22 cellular contexts compared by ENCODE assay signal in the genomic region with DNA sequence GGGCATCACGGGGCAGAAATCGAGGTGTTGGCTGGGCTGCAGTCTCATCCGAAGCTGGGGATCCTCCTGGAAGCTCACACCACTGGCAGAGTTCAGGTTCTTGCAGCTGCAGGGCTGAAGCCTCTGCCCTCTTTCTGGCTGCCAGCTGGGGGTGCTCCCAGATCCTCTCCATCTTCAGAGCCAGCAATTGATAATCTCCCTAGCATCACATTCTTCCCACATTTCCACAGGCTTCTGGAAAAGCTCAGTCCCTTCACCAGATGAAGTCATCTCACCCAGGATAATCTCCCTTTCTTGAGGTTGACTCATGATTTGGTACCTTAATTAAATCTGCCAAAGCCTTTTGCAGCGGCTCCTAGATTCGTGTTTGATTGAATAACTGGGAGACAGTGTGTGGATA. TPM values are rescaled to one million over a fixed set of nuclear protein-coding genes. Genes with fewer than 3 reads are reported as not detected.
DNase-seq lines count a peak whose midpoint lies in the region; ATAC-seq and TF ChIP-seq lines count a peak whose summit lies in the region.
"Had no signal": no experiment of that assay in that cellular context is flagged by ENCODE, and none has a peak within 500 bp of the region (broad histone marks: within the 10 kb centered on the region; RNA-seq: fewer than 3 reads in every experiment).

No MANE protein-coding gene starts in this region.

- ATAC-seq in sciatic nerve (peak; percentile 27), body of pancreas (no peak)
- ATAC-seq: activated CD4-positive, CD25-positive, alpha-beta regulatory T cell treated with anti-CD3 and anti-CD28 coated beads, Interleukin-2, amount 50 U/mL, for 24 hours; activated T-cell treated with anti-CD3 and anti-CD28 coated beads, Interleukin-2, amount 50 U/mL, for 72 hours; PC-3; right lobe of liver; stimulated activated effector memory CD8-positive, alpha-beta T cell treated with anti-CD3 and anti-CD28 coated beads, Interleukin-12 subunit alpha, Interleukin-12 subunit beta, amount 100 ng/mL, for 72 hours had no signal

- peaks cover 4% of the 10 kb centered on the region for H3K4me1 ChIP-seq in body of pancreas

- H3K4me3 ChIP-seq in fibroblast of mammary gland (ENCODE audit: control insufficient read depth, low read depth, low read length), result no peak overlapping the region
- no peak overlapping the region for H3K4me3 ChIP-seq in body of pancreas
- H3K4me3 ChIP-seq: ascending aorta, lung, right lobe of liver, SJSA1, thyroid gland had no signal

- POLR2A ChIA-PET in HEK293T (lab: Yijun Ruan, JAX), result no interaction called here

- H3K27ac ChIP-seq in body of pancreas, result no peak overlapping the region
- H3K27ac ChIP-seq: right lobe of liver, SJSA1, thyroid gland had no signal

- no peaks in the 10 kb centered on the region for H3K36me3 ChIP-seq in body of pancreas (replicated peaks in 1 of 2; ENCODE audit: insufficient read depth in 1 of 2, low read depth in 2 of 2)
- H3K36me3 ChIP-seq: ascending aorta, right lobe of liver, thyroid gland had no signal

- WGBS in body of pancreas, 2 donors, result 66 to 77% methylated on average over 5 of the region's 5 CpGs

- intact Hi-C loops in sciatic nerve (cut with DNase I) (no loop called here), body of pancreas (cut with DNase I) (no loop called here)

- peak; percentile 56 for DNase-seq in EH (ENCODE audit: low read depth)
- DNase-seq in NCI-H226, result peak; percentile 17
- peak; percentile 70 for DNase-seq in fibroblast of mammary gland (ENCODE audit: low read depth)
- DNase-seq in sciatic nerve (ENCODE audit: low spot score), result no peak
- no peak for DNase-seq in hypothalamus (lab: John Stamatoyannopoulos, UW)
- no peak for DNase-seq in body of pancreas
- DNase-seq in NCI-H187 treated with DMSO at 0.1 percent for 48 hours (lab: John Stamatoyannopoulos, UW), result no peak
- DNase-seq in HEK293T (ENCODE audit: extremely low spot score), result no peak
- DNase-seq: activated CD8-positive, alpha-beta memory T cell treated with anti-CD3 and anti-CD28 coated beads for 24 hours; activated T-cell treated with anti-CD3 and anti-CD28 coated beads, Interleukin-2, amount 50 U/mL, for 72 hours; DMS53; effector CD8-positive, alpha-beta T cell; islet precursor cell; NCI-H187; right lobe of liver; thyroid gland had no signal

- TF ChIP-seq CTCF in fibroblast of mammary gland (conservative IDR thresholded peaks at IDR 0.05; ENCODE audit: control insufficient read depth, insufficient read depth, low read depth, low read length) (no peak), body of pancreas (IDR thresholded peaks at IDR 0.05) (no peak)

- no peaks in the 10 kb centered on the region for H3K27me3 ChIP-seq in body of pancreas
- H3K27me3 ChIP-seq: ascending aorta, right lobe of liver, SJSA1, thyroid gland had no signal

- no peaks in the 10 kb centered on the region for H3K9me3 ChIP-seq in body of pancreas
- H3K9me3 ChIP-seq: ascending aorta, right lobe of liver, SJSA1, thyroid gland had no signal

- CTCF ChIA-PET in HEK293T (lab: Yijun Ruan, JAX), result interaction anchor here (1.7 kb wide), 1 partner anchor 12 kb away, joined by 6 read pairs; no protein-coding TSS in a partner anchor

- TF ChIP-seq POLR2A in body of pancreas (IDR thresholded peaks at IDR 0.05), result no peak

TF ChIP-seq in HEK293T, 16 proteins besides CTCF, POLR2A, EP300 and RAD21:
- TF ChIP-seq BHLHE40 (IDR thresholded peaks at IDR 0.05; ENCODE audit: borderline replicate concordance) (no peak), NFRKB (IDR thresholded peaks at IDR 0.05) (no peak)

RNA-seq across cellular contexts. Expression of a gene that starts 55.2 kb away (rescaled TPM):
- total RNA-seq in sciatic nerve (156 TPM), body of pancreas (10 to 100 TPM; 37.6 to 62.6 TPM)

Comparison
In these comparisons a context has a peak if more than half of its experiments do, and no peak if none do; other contexts are left out.
1. DNase-seq: peak in EH (single experiment), NCI-H226 (single experiment) and fibroblast of mammary gland (single experiment); none in sciatic nerve (single experiment), hypothalamus (0 of 51), body of pancreas (0 of 4), NCI-H187 treated with DMSO at 0.1 percent for 48 hours (single experiment) and HEK293T (single experiment).